8 cellular contexts compared by ENCODE assay signal in the genomic region with DNA sequence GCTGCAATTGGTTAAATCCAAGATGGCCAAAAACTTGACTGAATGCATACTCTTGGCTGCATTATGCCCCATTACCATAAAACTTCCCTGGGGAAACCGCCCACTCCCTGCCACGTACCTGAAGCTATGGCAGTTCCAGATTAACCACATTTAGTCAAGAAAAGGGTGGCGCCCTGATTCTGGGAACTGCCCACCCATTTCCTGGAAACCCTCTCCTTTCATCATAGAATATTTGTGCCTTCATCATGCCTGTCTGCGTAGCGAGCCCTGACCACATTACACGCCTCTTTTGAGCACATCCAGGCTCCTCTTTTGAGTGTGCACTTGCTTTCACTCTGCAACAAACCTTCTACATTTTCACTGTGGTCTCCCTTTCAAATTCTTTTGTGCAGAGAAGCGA. TPM values are rescaled to one million over a fixed set of nuclear protein-coding genes. Genes with fewer than 3 reads are reported as not detected.
DNase-seq lines count a peak whose midpoint lies in the region; TF ChIP-seq lines count a peak whose summit lies in the region.

No MANE protein-coding gene starts in this region.

- H3K27me3 Mint-ChIP-seq in activated naive CD4-positive, alpha-beta T cell treated with anti-CD3 and anti-CD28 coated beads for 36 hours (ENCODE audit: low read depth) = no peaks in the 10 kb centered on the region

- CTCF ChIA-PET in activated naive CD4-positive, alpha-beta T cell treated with anti-CD3 and anti-CD28 coated beads for 36 hours (lab: Charles Lee) = interaction anchor here (1.4 to 3.3 kb wide), 2 partner anchors 247 to 257 kb away, joined by 3 to 13 read pairs; no protein-coding TSS in a partner anchor

- H3K9me3 ChIP-seq in SJCRH30 (replicated peaks) = no peaks in the 10 kb centered on the region

- H3K27me3 ChIP-seq in GM06990 (replicated peaks; ENCODE audit: control insufficient read depth, insufficient read depth, low read length) (no peaks in the 10 kb centered on the region), SJCRH30 (no peaks in the 10 kb centered on the region)

- no peak for TF ChIP-seq CTCF in GM06990 (IDR thresholded peaks at IDR 0.05; ENCODE audit: insufficient read depth, low read length, poor library complexity, severe bottlenecking)

- intact Hi-C loops in activated naive CD4-positive, alpha-beta T cell treated with anti-CD3 and anti-CD28 coated beads for 36 hours (cut with micrococcal nuclease) = loop anchor here (1.0 to 10.0 kb wide), 9 partner anchors 16 to 1342 kb away; a partner anchor contains a TSS

- H3K4me1 ChIP-seq in SJCRH30 = 0 out of 2 replicates have a peak, but pooled peaks cover 3% of the 10 kb centered on the region

- H3K4me1 Mint-ChIP-seq in activated naive CD4-positive, alpha-beta T cell treated with anti-CD3 and anti-CD28 coated beads for 36 hours (ENCODE audit: low read depth) = peaks cover 65% of the 10 kb centered on the region

- H3K27ac Mint-ChIP-seq in activated naive CD4-positive, alpha-beta T cell treated with anti-CD3 and anti-CD28 coated beads for 36 hours = no peak overlapping the region

- H3K4me3 ChIP-seq in GM06990 (replicated peaks; ENCODE audit: low read depth, low read length) (peak overlapping the region; percentile 49), SJCRH30 (no peak overlapping the region)

- H3K27ac ChIP-seq in SJCRH30 = no peak overlapping the region

- peak overlapping the region; percentile 70 for H3K4me3 Mint-ChIP-seq in activated naive CD4-positive, alpha-beta T cell treated with anti-CD3 and anti-CD28 coated beads for 36 hours

- peaks cover under 1% of the 10 kb centered on the region for H3K9me3 Mint-ChIP-seq in activated naive CD4-positive, alpha-beta T cell treated with anti-CD3 and anti-CD28 coated beads for 36 hours

- H3K36me3 ChIP-seq in GM06990 (ENCODE audit: control insufficient read depth, insufficient read depth, low read length) = no peaks in the 10 kb centered on the region
- no peaks in the 10 kb centered on the region for H3K36me3 ChIP-seq in SJCRH30

- H3K36me3 Mint-ChIP-seq in activated naive CD4-positive, alpha-beta T cell treated with anti-CD3 and anti-CD28 coated beads for 36 hours (ENCODE audit: low read depth) = peaks cover 19% of the 10 kb centered on the region

- DNase-seq in GM06990 (ENCODE audit: extremely low read depth, insufficient read length) (peak; percentile 51), H4 (ENCODE audit: low spot score) (peak; percentile 25), OCI-M1 (lab: John Stamatoyannopoulos, UW) (peak; percentile 96), SJCRH30 (no peak), COLO829 (ENCODE audit: low spot score) (no peak), NCI-H2029 (lab: John Stamatoyannopoulos, UW) (no peak)
- peak; percentile 99 for DNase-seq in activated naive CD4-positive, alpha-beta T cell treated with anti-CD3 and anti-CD28 coated beads for 36 hours
- DNase-seq in stimulated activated CD4-positive, alpha-beta T cell treated with anti-CD3 and anti-CD28 coated beads, Interleukin-12 subunit alpha, Interleukin-12 subunit beta, amount 100 ng/mL, for 24 hours (ENCODE audit: low read depth in 2 of 2) = peak; percentile 93 to 98

RNA-seq across cellular contexts. Expression of a gene that starts 5.2 kb away (rescaled TPM):
- 4.4 and 14.4 TPM in 2 replicates for total RNA-seq in H4 (2014; rRNA removed; shearing (Covaris generic))
- total RNA-seq in activated naive CD4-positive, alpha-beta T cell treated with anti-CD3 and anti-CD28 coated beads for 36 hours = 10 to 100 TPM; 36.8 to 37.1 TPM
- 21.6 and 27.8 TPM in 2 replicates for total RNA-seq in SJCRH30 (2014; rRNA removed; shearing (Covaris generic))

RNA-seq across cellular contexts. Expression of a gene that starts 5.6 kb away (rescaled TPM):
- total RNA-seq in H4 (2014; rRNA removed; shearing (Covaris generic)) = 8.9 and 12.4 TPM in 2 replicates
- total RNA-seq in activated naive CD4-positive, alpha-beta T cell treated with anti-CD3 and anti-CD28 coated beads for 36 hours = 10 to 100 TPM; 15.6 to 16.8 TPM
- total RNA-seq in SJCRH30 (2014; rRNA removed; shearing (Covaris generic)) = 14.9 and 16.2 TPM in 2 replicates

Comparison
In these comparisons a context has a peak if more than half of its experiments do, and no peak if none do; other contexts are left out.
1. DNase-seq: peak in GM06990 (single experiment), H4 (single experiment), OCI-M1 (single experiment), activated naive CD4-positive, alpha-beta T cell treated with anti-CD3 and anti-CD28 coated beads for 36 hours (single experiment) and stimulated activated CD4-positive, alpha-beta T cell treated with anti-CD3 and anti-CD28 coated beads, Interleukin-12 subunit alpha, Interleukin-12 subunit beta, amount 100 ng/mL, for 24 hours (2 of 2); none in SJCRH30 (0 of 2), COLO829 (single experiment) and NCI-H2029 (single experiment).